ENCODE assay signal across 11 cellular contexts in genomic region chr3:168002786-168003368, GRCh38.
DNase-seq lines count a peak whose midpoint lies in the region; ATAC-seq and TF ChIP-seq lines count a peak whose summit lies in the region.
"Had no signal": no experiment of that assay in that cellular context is flagged by ENCODE, and none has a peak within 500 bp of the region (broad histone marks: within the 10 kb centered on the region; RNA-seq: fewer than 3 reads in every experiment).

No MANE protein-coding gene starts in this region.

- H3K36me3 ChIP-seq in smooth muscle cell (ENCODE audit: low read depth), result no peaks in the 10 kb centered on the region
- H3K36me3 ChIP-seq: thoracic aorta had no signal

- peaks cover 3% of the 10 kb centered on the region for H3K9me3 Mint-ChIP-seq in activated T-helper 17 cell treated with anti-CD3 and anti-CD28 coated beads, Interleukin-2, amount 50 U/mL, for 72 hours

- H2AFZ ChIP-seq in smooth muscle cell (ENCODE audit: low read depth), result no peak overlapping the region

- no peak overlapping the region for H3K4me3 Mint-ChIP-seq in activated T-helper 17 cell treated with anti-CD3 and anti-CD28 coated beads, Interleukin-2, amount 50 U/mL, for 72 hours

- H4K20me1 ChIP-seq in smooth muscle cell (ENCODE audit: low read depth), result no peaks in the 10 kb centered on the region

- DNase-seq in H4 (ENCODE audit: low spot score) (peak; percentile 32), NCI-H1105 (lab: John Stamatoyannopoulos, UW) (peak; percentile 61), kidney glomerular epithelial cell (lab: John Stamatoyannopoulos, UW) (peak; percentile 31), NCI-H526 (lab: John Stamatoyannopoulos, UW) (no peak), smooth muscle cell (lab: John Stamatoyannopoulos, UW; ENCODE audit: unreplicated experiment) (no peak), NCI-H524 treated with DMSO at 0.1 percent for 48 hours (lab: John Stamatoyannopoulos, UW) (no peak)
- DNase-seq: H7, NCI-H774 had no signal

- H3K9me3 ChIP-seq in smooth muscle cell (replicated peaks; ENCODE audit: low read depth), result no peaks in the 10 kb centered on the region
- H3K9me3 ChIP-seq: thoracic aorta had no signal

- H3K27me3 ChIP-seq in smooth muscle cell (ENCODE audit: low read depth), result no peaks in the 10 kb centered on the region

- no peak for TF ChIP-seq CTCF in smooth muscle cell (IDR thresholded peaks at IDR 0.05; ENCODE audit: borderline replicate concordance, insufficient read depth, poor library complexity, severe bottlenecking)

- H3K4me3 ChIP-seq in smooth muscle cell, result no peak overlapping the region
- H3K4me3 ChIP-seq: thoracic aorta had no signal

- no peaks in the 10 kb centered on the region for H3K4me1 ChIP-seq in smooth muscle cell (ENCODE audit: low read depth)

- H3K36me3 Mint-ChIP-seq in activated T-helper 17 cell treated with anti-CD3 and anti-CD28 coated beads, Interleukin-2, amount 50 U/mL, for 72 hours (ENCODE audit: low read depth), result no peaks in the 10 kb centered on the region

- H3F3A ChIP-seq in smooth muscle cell (ENCODE audit: low read depth), result no peaks in the 10 kb centered on the region

- ATAC-seq in activated T-helper 17 cell treated with anti-CD3 and anti-CD28 coated beads, Interleukin-2, amount 50 U/mL, for 72 hours (replicated peaks), result peak; percentile 52
- no peak for ATAC-seq in GM18873 (IDR thresholded peaks at IDR 0.05; ENCODE audit: low FRiP score, unreplicated experiment)

- peaks cover 6% of the 10 kb centered on the region for H3K27me3 Mint-ChIP-seq in activated T-helper 17 cell treated with anti-CD3 and anti-CD28 coated beads, Interleukin-2, amount 50 U/mL, for 72 hours

- 56% methylated on average over 1 of the region's 1 CpG for WGBS in smooth muscle cell (ENCODE audit: low lambda C conversion rate)

- no peak overlapping the region for H3K27ac Mint-ChIP-seq in activated T-helper 17 cell treated with anti-CD3 and anti-CD28 coated beads, Interleukin-2, amount 50 U/mL, for 72 hours

- H3K4me2 ChIP-seq in smooth muscle cell, result no peak overlapping the region

- H3K4me1 Mint-ChIP-seq in activated T-helper 17 cell treated with anti-CD3 and anti-CD28 coated beads, Interleukin-2, amount 50 U/mL, for 72 hours, result no peaks in the 10 kb centered on the region

- no peaks in the 10 kb centered on the region for H3K79me2 ChIP-seq in smooth muscle cell (ENCODE audit: low read depth)

- no peak overlapping the region for H3K27ac ChIP-seq in smooth muscle cell (ENCODE audit: low read depth)
- H3K27ac ChIP-seq: thoracic aorta had no signal

- no peak overlapping the region for H3K9ac ChIP-seq in smooth muscle cell (ENCODE audit: low read depth)

Comparison
In these comparisons a context has a peak if more than half of its experiments do, and no peak if none do; other contexts are left out.
1. DNase-seq: peak in H4 (single experiment), NCI-H1105 (single experiment) and kidney glomerular epithelial cell (single experiment); none in NCI-H526 (0 of 2), smooth muscle cell (single experiment) and NCI-H524 treated with DMSO at 0.1 percent for 48 hours (single experiment).